ENCODE assay signal across 12 cellular contexts in the genomic region with DNA sequence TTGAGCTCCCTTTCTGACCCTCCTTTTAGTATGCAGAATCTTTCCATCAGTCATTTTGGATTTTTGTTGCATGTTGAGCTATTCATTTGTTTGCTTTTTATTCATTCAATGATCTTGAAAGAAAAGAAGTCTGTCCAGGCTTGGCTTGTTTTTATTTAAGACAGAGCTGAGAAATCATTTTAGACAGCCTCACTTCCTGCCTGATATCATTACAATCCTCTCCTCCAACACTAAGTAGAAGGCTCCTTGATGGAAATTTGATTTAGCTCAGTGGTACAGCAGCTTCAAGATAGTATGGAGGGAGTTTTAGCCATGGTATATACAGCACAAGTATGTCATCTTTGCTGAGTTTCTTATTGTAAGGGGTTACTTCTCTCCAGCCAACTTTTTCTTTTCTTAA. TPM values are rescaled to one million over a fixed set of nuclear protein-coding genes. Genes with fewer than 3 reads are reported as not detected.
A peak's percentile ranks its signal among the peaks of the same experiment; 100 is the strongest.
DNase-seq lines count a peak whose midpoint lies in the region; ATAC-seq and TF ChIP-seq lines count a peak whose summit lies in the region.
"Had no signal": no experiment of that assay in that cellular context is flagged by ENCODE, and none has a peak within 500 bp of the region (broad histone marks: within the 10 kb centered on the region; RNA-seq: fewer than 3 reads in every experiment).

No MANE protein-coding gene starts in this region.

- H3K9me3 Mint-ChIP-seq in activated T-cell treated with anti-CD3 and anti-CD28 coated beads, Interleukin-2, amount 50 U/mL, for 72 hours: no peaks in the 10 kb centered on the region
- H3K9me3 Mint-ChIP-seq in endothelial cell (ENCODE audit: unreplicated experiment) (no peaks in the 10 kb centered on the region), mesothelial cell of epicardium (no peaks in the 10 kb centered on the region), type B pancreatic cell (peaks cover 6% of the 10 kb centered on the region)

- TF ChIP-seq CTCF in endothelial cell (IDR thresholded peaks at IDR 0.05; ENCODE audit: unreplicated experiment) (no peak), mesothelial cell of epicardium (IDR thresholded peaks at IDR 0.05; ENCODE audit: unreplicated experiment) (no peak), type B pancreatic cell (conservative IDR thresholded peaks at IDR 0.05) (no peak)

- no peaks in the 10 kb centered on the region for H3K36me3 Mint-ChIP-seq in activated T-cell treated with anti-CD3 and anti-CD28 coated beads, Interleukin-2, amount 50 U/mL, for 72 hours (ENCODE audit: insufficient read depth in 2 of 2)
- H3K36me3 Mint-ChIP-seq in endothelial cell (ENCODE audit: low read depth, unreplicated experiment): peaks cover 4% of the 10 kb centered on the region
- H3K36me3 Mint-ChIP-seq in mesothelial cell of epicardium: no peaks in the 10 kb centered on the region
- no peaks in the 10 kb centered on the region for H3K36me3 Mint-ChIP-seq in type B pancreatic cell

- H3K27me3 Mint-ChIP-seq in activated T-cell treated with anti-CD3 and anti-CD28 coated beads, Interleukin-2, amount 50 U/mL, for 72 hours (ENCODE audit: low read depth): no peaks in the 10 kb centered on the region
- H3K27me3 Mint-ChIP-seq in endothelial cell (ENCODE audit: unreplicated experiment) (peaks cover 2% of the 10 kb centered on the region), mesothelial cell of epicardium (ENCODE audit: low read depth) (no peaks in the 10 kb centered on the region), type B pancreatic cell (no peaks in the 10 kb centered on the region)

- ATAC-seq in activated T-cell treated with anti-CD3 and anti-CD28 coated beads, Interleukin-2, amount 50 U/mL, for 72 hours (replicated peaks in 1 of 2): no peak
- ATAC-seq in GM18511 (IDR thresholded peaks at IDR 0.05; ENCODE audit: unreplicated experiment): no peak
- ATAC-seq in GM19023 (IDR thresholded peaks at IDR 0.05; ENCODE audit: unreplicated experiment): no peak

- H3K27ac Mint-ChIP-seq in activated T-cell treated with anti-CD3 and anti-CD28 coated beads, Interleukin-2, amount 50 U/mL, for 72 hours: peak overlapping the region; percentile 74
- peak overlapping the region; percentile 8 for H3K27ac Mint-ChIP-seq in endothelial cell (ENCODE audit: unreplicated experiment)
- H3K27ac Mint-ChIP-seq in mesothelial cell of epicardium: peak overlapping the region; percentile 43
- peak overlapping the region; percentile 22 for H3K27ac Mint-ChIP-seq in type B pancreatic cell

- peaks cover 24% of the 10 kb centered on the region for H3K4me1 Mint-ChIP-seq in activated T-cell treated with anti-CD3 and anti-CD28 coated beads, Interleukin-2, amount 50 U/mL, for 72 hours (ENCODE audit: low read depth)
- H3K4me1 Mint-ChIP-seq in endothelial cell (ENCODE audit: unreplicated experiment) (peaks cover 42% of the 10 kb centered on the region), mesothelial cell of epicardium (peaks cover 61% of the 10 kb centered on the region), type B pancreatic cell (ENCODE audit: unreplicated experiment) (peaks cover 30% of the 10 kb centered on the region)

- no peak for DNase-seq in activated T-cell treated with anti-CD3 and anti-CD28 coated beads, Interleukin-2, amount 50 U/mL, for 72 hours
- no peak for DNase-seq in activated T-cell treated with anti-CD3 and anti-CD28 coated beads, Interleukin-2, amount 50 U/mL, for 1 hour
- no peak for DNase-seq in endothelial cell (ENCODE audit: low spot score)
- no peak for DNase-seq in mesothelial cell of epicardium (ENCODE audit: low spot score in 2 of 2, unreplicated experiment in 2 of 2)
- no peak for DNase-seq in type B pancreatic cell (ENCODE audit: extremely low spot score, unreplicated experiment)
- DNase-seq in AML-193 (lab: John Stamatoyannopoulos, UW): no peak
- DNase-seq: activated CD4-positive, CD25-positive, alpha-beta regulatory T cell treated with anti-CD3 and anti-CD28 coated beads, Interleukin-2, amount 50 U/mL, for 72 hours; central memory CD4-positive, alpha-beta T cell; COR-L47; NCI-H748 treated with DMSO at 0.1 percent for 48 hours had no signal

- peak overlapping the region in 1 of 2 donors; percentile 52 for H3K4me3 Mint-ChIP-seq in activated T-cell treated with anti-CD3 and anti-CD28 coated beads, Interleukin-2, amount 50 U/mL, for 72 hours
- H3K4me3 Mint-ChIP-seq in endothelial cell (ENCODE audit: unreplicated experiment) (no peak overlapping the region), mesothelial cell of epicardium (no peak overlapping the region), type B pancreatic cell (no peak overlapping the region)

RNA-seq across cellular contexts. Expression of a gene that starts 28.4 kb away (rescaled TPM):
- total RNA-seq in activated T-cell treated with anti-CD3 and anti-CD28 coated beads, Interleukin-2, amount 50 U/mL, for 72 hours: 10 to 100 TPM; 14.9 to 26.9 TPM
- total RNA-seq in endothelial cell (ENCODE audit: unreplicated experiment): 137 TPM
- total RNA-seq in mesothelial cell of epicardium: 71.8 to 78.9 TPM (median 76.9 TPM) in 3 replicates
- total RNA-seq in type B pancreatic cell (ENCODE audit: low replicate concordance): 43.7 and 81.7 TPM in 2 replicates

Comparison
In these comparisons a context has a peak if more than half of its experiments do, and no peak if none do; other contexts are left out.
1. H3K27ac Mint-ChIP-seq: peak in every context shown above with its lines; median percentile 74 in activated T-cell treated with anti-CD3 and anti-CD28 coated beads, Interleukin-2, amount 50 U/mL, for 72 hours; 43 in mesothelial cell of epicardium; 22 in type B pancreatic cell; 8 in endothelial cell.